ENCODE assay signal across 13 cellular contexts in the genomic region with DNA sequence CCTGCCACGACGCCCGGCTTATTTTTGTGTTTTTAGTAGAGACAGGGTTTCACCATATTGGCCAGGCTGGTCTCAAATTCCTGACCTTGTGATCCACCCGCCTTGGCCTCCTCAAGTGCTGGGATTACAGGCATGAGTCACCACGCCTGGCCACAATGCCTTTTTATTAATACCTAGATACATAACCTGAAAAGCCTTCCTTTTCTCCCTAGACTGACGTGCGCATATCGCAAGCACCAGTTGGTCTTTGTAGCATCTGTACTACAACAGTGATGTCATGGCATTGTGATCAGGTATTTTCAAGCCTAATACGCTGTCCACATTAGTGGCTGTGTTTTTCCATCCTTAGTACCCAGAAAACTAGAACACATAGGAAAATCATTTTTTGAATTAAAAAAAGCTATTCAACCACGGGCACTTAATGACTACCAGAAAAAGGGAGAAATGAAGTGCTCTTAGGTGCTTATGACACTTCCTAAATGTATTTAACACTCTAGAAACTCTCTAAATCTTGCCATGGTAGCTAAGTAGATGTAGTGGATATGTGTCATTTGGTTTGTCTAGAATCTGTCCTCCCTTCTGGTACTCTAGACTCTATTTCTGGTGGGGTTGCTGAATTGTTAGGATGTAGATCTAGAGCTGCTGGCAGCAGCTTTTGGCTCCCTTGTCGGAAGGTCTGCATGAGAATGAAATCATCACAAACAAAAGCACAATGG.
DNase-seq lines count a peak whose midpoint lies in the region; ATAC-seq and TF ChIP-seq lines count a peak whose summit lies in the region.
"Had no signal": no experiment of that assay in that cellular context is flagged by ENCODE, and none has a peak within 500 bp of the region (broad histone marks: within the 10 kb centered on the region; RNA-seq: fewer than 3 reads in every experiment).

No MANE protein-coding gene starts in this region.

- no peak for TF ChIP-seq CTCF in lower lobe of right lung (IDR thresholded peaks at IDR 0.05)

- no peaks in the 10 kb centered on the region for H3K27me3 ChIP-seq in lower lobe of right lung (ENCODE audit: low read depth)

- ATAC-seq in lower lobe of right lung (peak; percentile 52 to 54), GM19328 (IDR thresholded peaks at IDR 0.05; ENCODE audit: unreplicated experiment) (no peak)

- H3K4me3 ChIP-seq in lower lobe of right lung: no peak overlapping the region
- H3K4me3 ChIP-seq: GM23248 had no signal

- H3K27ac ChIP-seq in lower lobe of right lung: no peak overlapping the region
- H3K27ac ChIP-seq: GM23248 had no signal

- H3K9me3 ChIP-seq in lower lobe of right lung: no peaks in the 10 kb centered on the region

- no peaks in the 10 kb centered on the region for H3K4me1 ChIP-seq in lower lobe of right lung

- no peaks in the 10 kb centered on the region for H3K36me3 ChIP-seq in lower lobe of right lung

- intact Hi-C loops in lower lobe of right lung (cut with DNase I): no loop called here

- peak; percentile 3 for DNase-seq in EL
- peak; percentile 1 for DNase-seq in M059J (ENCODE audit: low read depth)
- no peak for DNase-seq in lower lobe of right lung
- DNase-seq in activated CD4-positive, alpha-beta T cell treated with anti-CD3 and anti-CD28 coated beads for 1 hour: no peak
- no peak for DNase-seq in NCI-H1417 (lab: John Stamatoyannopoulos, UW)
- DNase-seq in mesenteric fat pad (ENCODE audit: low spot score): no peak
- DNase-seq: C1 segment of cervical spinal cord; Calu3; CD4-positive, alpha-beta T cell; DMS 273 treated with DMSO at 0.1 percent for 48 hours; DMS79 treated with DMSO at 0.1 percent for 48 hours; GM23248 had no signal

Comparison
In these comparisons a context has a peak if more than half of its experiments do, and no peak if none do; other contexts are left out.
1. DNase-seq: peak in EL (single experiment) and M059J (single experiment); none in lower lobe of right lung (single experiment), activated CD4-positive, alpha-beta T cell treated with anti-CD3 and anti-CD28 coated beads for 1 hour (single experiment), NCI-H1417 (0 of 3) and mesenteric fat pad (single experiment).